ENCODE assay signal across 8 cellular contexts in the genomic region with DNA sequence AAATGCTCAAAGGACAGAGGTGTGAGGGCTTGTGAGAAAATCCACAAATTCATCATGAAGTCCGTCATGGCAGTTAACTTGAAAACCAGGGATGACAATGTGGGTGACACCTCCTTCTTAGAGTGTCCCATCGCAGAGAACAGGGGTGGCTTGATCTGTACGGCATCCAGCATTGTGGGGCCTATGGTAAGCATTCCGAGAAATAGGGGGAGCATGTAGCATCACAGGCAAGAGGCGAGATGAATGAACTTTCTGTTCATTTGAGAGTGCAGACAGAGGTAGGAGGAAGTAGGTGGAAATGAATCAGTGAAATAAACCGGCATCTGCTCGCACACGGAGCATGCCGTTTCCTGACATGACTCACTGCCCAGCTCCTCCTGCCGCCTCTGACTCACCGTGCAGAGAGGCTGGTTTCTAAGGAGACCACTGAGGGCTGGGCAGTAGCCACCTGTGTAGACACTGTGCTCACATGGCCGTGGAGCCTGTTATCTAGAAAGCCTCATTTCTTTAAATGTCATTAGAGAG.
DNase-seq lines count a peak whose midpoint lies in the region; ATAC-seq and TF ChIP-seq lines count a peak whose summit lies in the region.

No MANE protein-coding gene starts in this region.

- peak overlapping the region; percentile 53 to 83 (median 74) for H3K27ac ChIP-seq in body of pancreas
- H3K27ac ChIP-seq in Karpas-422 (ENCODE audit: low read length) = no peak overlapping the region

- no peak for TF ChIP-seq CTCF in body of pancreas (IDR thresholded peaks at IDR 0.05)

- H3K4me1 ChIP-seq in body of pancreas = peaks cover 35% of the 10 kb centered on the region
- no peaks in the 10 kb centered on the region for H3K4me1 ChIP-seq in Karpas-422 (ENCODE audit: low read length)

- no peaks in the 10 kb centered on the region for H3K9me2 ChIP-seq in Karpas-422 (replicated peaks; ENCODE audit: insufficient read depth, low read length)

- H4K20me1 ChIP-seq in Karpas-422 (ENCODE audit: insufficient read depth, low read depth, low read length) = no peaks in the 10 kb centered on the region

- H3K4me2 ChIP-seq in Karpas-422 (ENCODE audit: low read depth, low read length, poor library complexity, severe bottlenecking) = no peak overlapping the region

- ATAC-seq in GM21619 (IDR thresholded peaks at IDR 0.05; ENCODE audit: unreplicated experiment) = peak; percentile 100
- ATAC-seq in body of pancreas = peak; percentile 99

- DNase-seq in GM04504 (ENCODE audit: low read depth) = peak; percentile 85
- DNase-seq in HT1080 (ENCODE audit: low read depth) = peak; percentile 100
- peak; percentile 90 to 94 for DNase-seq in SHP77 (lab: John Stamatoyannopoulos, UW)
- peak; percentile 79 to 94 (median 88) for DNase-seq in body of pancreas
- DNase-seq in kidney tubule cell (ENCODE audit: low spot score) = peak; percentile 98
- DNase-seq in stimulated activated CD4-positive, alpha-beta T cell treated with anti-CD3 and anti-CD28 coated beads, TNF-alpha, amount 100 ng/mL, for 48 hours (ENCODE audit: low read depth in 3 of 3) = peak in 2 of 3 donors; percentile 23 to 46
- DNase-seq in Karpas-422 = no peak

- H3K9me3 ChIP-seq in body of pancreas (no peaks in the 10 kb centered on the region), Karpas-422 (ENCODE audit: low read length) (no peaks in the 10 kb centered on the region)

- no peaks in the 10 kb centered on the region for H3K79me2 ChIP-seq in Karpas-422 (ENCODE audit: low read length)

- H3K27me3 ChIP-seq in body of pancreas (no peaks in the 10 kb centered on the region), Karpas-422 (ENCODE audit: low read length) (no peaks in the 10 kb centered on the region)

- no peak overlapping the region for H3K4me3 ChIP-seq in body of pancreas
- H3K4me3 ChIP-seq in Karpas-422 (ENCODE audit: low read length) = no peak overlapping the region

- WGBS in body of pancreas, 2 donors = 11 to 15% methylated on average over 12 of the region's 12 CpGs

- H3K36me3 ChIP-seq in body of pancreas (replicated peaks in 1 of 2; ENCODE audit: insufficient read depth in 1 of 2, low read depth in 2 of 2) = no peaks in the 10 kb centered on the region
- no peaks in the 10 kb centered on the region for H3K36me3 ChIP-seq in Karpas-422 (ENCODE audit: insufficient read depth, low read length)

- intact Hi-C loops in body of pancreas (cut with DNase I) = no loop called here

- H2AFZ ChIP-seq in Karpas-422 (ENCODE audit: low read length) = no peak overlapping the region

- TF ChIP-seq POLR2A in body of pancreas (IDR thresholded peaks at IDR 0.05) = peak in 2 of 3 donors; percentile 53 to 69

- no peak overlapping the region for H3K9ac ChIP-seq in Karpas-422 (ENCODE audit: low read length)
